In genomic region chr22:19232620-19233019, GRCh38 we compare ENCODE assay signal across 18 cellular contexts.
A peak's percentile ranks its signal among the peaks of the same experiment; 100 is the strongest.
DNase-seq lines count a peak whose midpoint lies in the region; ATAC-seq lines count a peak whose summit lies in the region.
"Had no signal": no experiment of that assay in that cellular context is flagged by ENCODE, and none has a peak within 500 bp of the region (broad histone marks: within the 10 kb centered on the region; RNA-seq: fewer than 3 reads in every experiment).

No MANE protein-coding gene starts in this region.

- DNase-seq in DMS79 (lab: John Stamatoyannopoulos, UW) (peak; percentile 21), NCI-H1436 treated with DMSO at 0.1 percent for 48 hours (lab: John Stamatoyannopoulos, UW) (peak; percentile 78), NCI-H2196 treated with DMSO at 0.1 percent for 48 hours (lab: John Stamatoyannopoulos, UW; ENCODE audit: unreplicated experiment) (peak; percentile 59), fibroblast of peridontal ligament (ENCODE audit: extremely low read depth) (peak; percentile 11), hypothalamus (lab: John Stamatoyannopoulos, UW) (no peak)
- DNase-seq: activated naive CD4-positive, alpha-beta T cell treated with Interleukin-2 at 50 U/mL for 16 hours; activated T-cell treated with anti-CD3 and anti-CD28 coated beads, Interleukin-2, amount 50 U/mL, for 4 hours; amniotic stem cell; CD4-positive, alpha-beta memory T cell; lower lobe of right lung; MM.1S; NCI-H226; nucleus accumbens; stimulated activated CD4-positive, alpha-beta T cell treated with anti-CD3 and anti-CD28 coated beads, Interleukin-4, amount 100 ng/mL, for 24 hours; stomach had no signal

- no peak for ATAC-seq in HG02798 (IDR thresholded peaks at IDR 0.05; ENCODE audit: poor library complexity, unreplicated experiment)
- no peak for ATAC-seq in GM19328 (IDR thresholded peaks at IDR 0.05; ENCODE audit: unreplicated experiment)
- ATAC-seq in GM19455 (IDR thresholded peaks at IDR 0.05; ENCODE audit: unreplicated experiment), result no peak
- ATAC-seq: activated T-cell treated with anti-CD3 and anti-CD28 coated beads, Interleukin-2, amount 50 U/mL, for 4 hours had no signal

Comparison
In these comparisons a context has a peak if more than half of its experiments do, and no peak if none do; other contexts are left out.
1. DNase-seq: peak in DMS79 (single experiment), NCI-H1436 treated with DMSO at 0.1 percent for 48 hours (single experiment), NCI-H2196 treated with DMSO at 0.1 percent for 48 hours (single experiment) and fibroblast of peridontal ligament (single experiment); none in hypothalamus (0 of 51).